26 cellular contexts compared by ENCODE assay signal in the genomic region with DNA sequence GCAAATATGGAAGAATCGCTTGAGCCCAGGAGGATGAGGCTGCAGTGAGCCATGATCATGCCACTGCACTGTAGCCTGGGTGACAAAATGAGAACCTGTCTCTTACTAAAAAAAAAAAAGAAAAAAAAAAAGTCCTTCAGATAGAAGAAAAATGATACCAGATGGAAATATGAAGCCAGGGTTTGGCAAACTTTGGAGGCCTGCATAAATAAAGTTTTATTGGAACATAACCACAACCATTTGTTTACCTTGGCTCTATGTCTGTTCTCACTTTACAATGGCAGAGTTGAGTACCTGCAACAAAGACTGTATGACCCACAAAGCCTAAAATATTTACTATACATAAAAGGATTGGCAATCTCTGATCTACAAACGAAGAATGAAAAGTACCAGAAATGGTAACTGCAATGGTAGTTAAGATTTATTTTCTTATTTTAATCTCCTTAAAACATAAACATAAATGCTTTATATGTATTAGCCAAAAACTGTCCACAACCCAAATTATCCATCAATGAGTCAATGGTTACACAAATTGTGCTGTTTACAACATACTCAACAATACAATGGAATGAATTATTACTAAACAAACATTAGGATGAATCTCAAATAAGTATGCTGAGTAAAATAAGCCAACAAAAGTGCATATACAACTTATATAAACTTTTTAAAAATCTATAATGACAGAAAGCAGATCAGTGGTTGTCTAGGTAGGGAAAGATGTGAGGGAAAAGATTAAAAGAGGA. TPM values are rescaled to one million over a fixed set of nuclear protein-coding genes. Genes with fewer than 3 reads are reported as not detected.
A peak's percentile ranks its signal among the peaks of the same experiment; 100 is the strongest.
DNase-seq lines count a peak whose midpoint lies in the region; ATAC-seq and TF ChIP-seq lines count a peak whose summit lies in the region.
"Had no signal": no experiment of that assay in that cellular context is flagged by ENCODE, and none has a peak within 500 bp of the region (broad histone marks: within the 10 kb centered on the region; RNA-seq: fewer than 3 reads in every experiment).

No MANE protein-coding gene starts in this region.

- H3K27me3 ChIP-seq in CD8-positive, alpha-beta T cell (ENCODE audit: insufficient read depth, low read length) = no peaks in the 10 kb centered on the region
- H3K27me3 ChIP-seq: brain microvascular endothelial cell, hepatocyte, SJSA1 had no signal

- H3K27ac ChIP-seq in CD8-positive, alpha-beta T cell (ENCODE audit: low read depth, low read length) = no peak overlapping the region
- H3K27ac ChIP-seq: brain microvascular endothelial cell, hepatocyte, RWPE1, SJSA1 had no signal

- no peaks in the 10 kb centered on the region for H3K4me1 ChIP-seq in CD8-positive, alpha-beta T cell (ENCODE audit: insufficient read depth, low read length)
- H3K4me1 ChIP-seq: SJSA1 had no signal

- no peak overlapping the region for H3K4me3 Mint-ChIP-seq in CD8-positive, alpha-beta T cell
- H3K4me3 Mint-ChIP-seq: activated CD4-positive, alpha-beta T cell treated with anti-CD3 and anti-CD28 coated beads for 36 hours; activated CD8-positive, alpha-beta T cell treated with anti-CD3 and anti-CD28 coated beads, Interleukin-2, amount 10 ng/mL, durations not matched to agents 7 days and 5 days; activated T-helper 17 cell treated with anti-CD3 and anti-CD28 coated beads, Interleukin-2, amount 50 U/mL, for 72 hours; nephron; stimulated activated memory B cell treated with anti-CD40 and anti-IgM and Interleukin-4, amounts not matched to agents 10 μg/mL and 1 μg/mL and 100 μg/mL, for 72 hours; type B pancreatic cell had no signal

- no peak overlapping the region for H3K4me3 ChIP-seq in CD8-positive, alpha-beta T cell (ENCODE audit: low read depth, low read length)
- H3K4me3 ChIP-seq: hepatocyte, SJSA1 had no signal

- intact Hi-C loops in CD8-positive, alpha-beta T cell (cut with DNase I, micrococcal nuclease) = no loop called here

- CTCF ChIA-PET in CD8-positive, alpha-beta T cell (lab: Charles Lee) = no interaction called here
- CTCF ChIA-PET in HEK293T (lab: Yijun Ruan, JAX) = no interaction called here

- no peak for DNase-seq in CD8-positive, alpha-beta T cell
- DNase-seq in HEK293T (ENCODE audit: extremely low spot score) (no peak), NCI-H2107 treated with DMSO at 0.1 percent for 48 hours (lab: John Stamatoyannopoulos, UW; ENCODE audit: unreplicated experiment) (peak; percentile 71), fibroblast of gingiva (ENCODE audit: low read depth) (peak; percentile 12), NOMO-1 treated with DMSO at 0.1 percent for 48 hours (lab: John Stamatoyannopoulos, UW; ENCODE audit: unreplicated experiment) (no peak), NCI-H1694 (lab: John Stamatoyannopoulos, UW) (no peak)
- DNase-seq in stimulated activated CD4-positive, alpha-beta T cell treated with anti-CD3 and anti-CD28 coated beads, Interleukin-2, amount 100 ng/mL, for 48 hours = no peak
- DNase-seq: activated CD4-positive, alpha-beta T cell treated with anti-CD3 and anti-CD28 coated beads for 36 hours; activated CD8-positive, alpha-beta T cell treated with anti-CD3 and anti-CD28 coated beads, Interleukin-2, amount 10 ng/mL, durations not matched to agents 7 days and 5 days; activated naive CD4-positive, alpha-beta T cell treated with anti-CD3 and anti-CD28 coated beads, Interleukin-2, amount 50 U/mL, for 16 hours; brain microvascular endothelial cell; C1 segment of cervical spinal cord; Calu3; EL; NCI-H1092 treated with DMSO at 0.1 percent for 48 hours; NCI-H187 treated with DMSO at 0.1 percent for 48 hours; NCI-H82; substantia nigra; T-helper 9 cell had no signal

- no peak for ATAC-seq in CD8-positive, alpha-beta T cell
- ATAC-seq: activated CD4-positive, alpha-beta T cell treated with anti-CD3 and anti-CD28 coated beads for 36 hours; activated CD8-positive, alpha-beta T cell treated with anti-CD3 and anti-CD28 coated beads, Interleukin-2, amount 10 ng/mL, durations not matched to agents 7 days and 5 days; activated T-helper 17 cell treated with anti-CD3 and anti-CD28 coated beads, Interleukin-2, amount 50 U/mL, for 72 hours; stimulated activated memory B cell treated with anti-CD40 and anti-IgM and Interleukin-4, amounts not matched to agents 10 μg/mL and 1 μg/mL and 100 μg/mL, for 72 hours had no signal

- H3K9me3 Mint-ChIP-seq in CD8-positive, alpha-beta T cell = no peaks in the 10 kb centered on the region
- H3K9me3 Mint-ChIP-seq: activated T-helper 17 cell treated with anti-CD3 and anti-CD28 coated beads, Interleukin-2, amount 50 U/mL, for 72 hours; stimulated activated memory B cell treated with anti-CD40 and anti-IgM and Interleukin-4, amounts not matched to agents 10 μg/mL and 1 μg/mL and 100 μg/mL, for 72 hours; type B pancreatic cell had no signal

- H3K4me1 Mint-ChIP-seq in CD8-positive, alpha-beta T cell (ENCODE audit: low read depth) = peaks cover 6% of the 10 kb centered on the region
- H3K4me1 Mint-ChIP-seq: nephron had no signal

- peak overlapping the region; percentile 32 for H3K27ac Mint-ChIP-seq in CD8-positive, alpha-beta T cell
- H3K27ac Mint-ChIP-seq: activated CD4-positive, alpha-beta T cell treated with anti-CD3 and anti-CD28 coated beads for 36 hours; activated CD8-positive, alpha-beta T cell treated with anti-CD3 and anti-CD28 coated beads, Interleukin-2, amount 10 ng/mL, durations not matched to agents 7 days and 5 days; activated T-helper 17 cell treated with anti-CD3 and anti-CD28 coated beads, Interleukin-2, amount 50 U/mL, for 72 hours; nephron; stimulated activated memory B cell treated with anti-CD40 and anti-IgM and Interleukin-4, amounts not matched to agents 10 μg/mL and 1 μg/mL and 100 μg/mL, for 72 hours; type B pancreatic cell had no signal

- H3K27me3 Mint-ChIP-seq in CD8-positive, alpha-beta T cell (ENCODE audit: low read depth) = no peaks in the 10 kb centered on the region
- H3K27me3 Mint-ChIP-seq: activated CD4-positive, alpha-beta T cell treated with anti-CD3 and anti-CD28 coated beads for 36 hours; activated T-helper 17 cell treated with anti-CD3 and anti-CD28 coated beads, Interleukin-2, amount 50 U/mL, for 72 hours; stimulated activated memory B cell treated with anti-CD40 and anti-IgM and Interleukin-4, amounts not matched to agents 10 μg/mL and 1 μg/mL and 100 μg/mL, for 72 hours; type B pancreatic cell had no signal

- POLR2A ChIA-PET in CD8-positive, alpha-beta T cell (lab: Charles Lee) = interaction anchor here (0.7 kb wide), 1 partner anchor 712 kb away, joined by 3 read pairs; no protein-coding TSS in a partner anchor
- POLR2A ChIA-PET in HEK293T (lab: Yijun Ruan, JAX) = no interaction called here

- H3K9me3 ChIP-seq in CD8-positive, alpha-beta T cell (ENCODE audit: low read length) = no peaks in the 10 kb centered on the region
- H3K9me3 ChIP-seq: SJSA1 had no signal

- peaks cover 60% of the 10 kb centered on the region for H3K36me3 Mint-ChIP-seq in CD8-positive, alpha-beta T cell

- TF ChIP-seq CTCF in CD8-positive, alpha-beta T cell (IDR thresholded peaks at IDR 0.05) = no peak

- H3K36me3 ChIP-seq in CD8-positive, alpha-beta T cell (ENCODE audit: insufficient read depth, low read length) = no peaks in the 10 kb centered on the region

TF ChIP-seq in HEK293T, 16 proteins besides CTCF, POLR2A, EP300 and RAD21:
- TF ChIP-seq ZNF384 (IDR thresholded peaks at IDR 0.05) (peak; percentile 63; the same call in 1 of the 2 replicates), CTBP1 (IDR thresholded peaks at IDR 0.05; ENCODE audit: borderline replicate concordance) (no peak), BHLHE40 (IDR thresholded peaks at IDR 0.05; ENCODE audit: borderline replicate concordance) (no peak), FOXM1 (IDR thresholded peaks at IDR 0.05; ENCODE audit: borderline replicate concordance) (no peak)
- TF ChIP-seq, protein P1, sequence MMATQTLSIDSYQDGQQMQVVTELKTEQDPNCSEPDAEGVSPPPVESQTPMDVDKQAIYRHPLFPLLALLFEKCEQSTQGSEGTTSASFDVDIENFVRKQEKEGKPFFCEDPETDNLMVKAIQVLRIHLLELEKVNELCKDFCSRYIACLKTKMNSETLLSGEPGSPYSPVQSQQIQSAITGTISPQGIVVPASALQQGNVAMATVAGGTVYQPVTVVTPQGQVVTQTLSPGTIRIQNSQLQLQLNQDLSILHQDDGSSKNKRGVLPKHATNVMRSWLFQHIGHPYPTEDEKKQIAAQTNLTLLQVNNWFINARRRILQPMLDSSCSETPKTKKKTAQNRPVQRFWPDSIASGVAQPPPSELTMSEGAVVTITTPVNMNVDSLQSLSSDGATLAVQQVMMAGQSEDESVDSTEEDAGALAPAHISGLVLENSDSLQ (IDR thresholded peaks at IDR 0.05) = no peak

RNA-seq across cellular contexts. Expression of a gene that starts 41.8 kb away (rescaled TPM):
- total RNA-seq in CD8-positive, alpha-beta T cell = 10 to 100 TPM; 47.4 to 53.9 TPM

RNA-seq across cellular contexts. Expression of a gene that starts 47.0 kb away (rescaled TPM):
- total RNA-seq in CD8-positive, alpha-beta T cell = 100 to 1,000 TPM; 162 to 179 TPM
- total RNA-seq: SJSA1 had no signal

Comparison
In these comparisons a context has a peak if more than half of its experiments do, and no peak if none do; other contexts are left out.
1. DNase-seq: peak in NCI-H2107 treated with DMSO at 0.1 percent for 48 hours (single experiment) and fibroblast of gingiva (single experiment); none in CD8-positive, alpha-beta T cell (0 of 7), HEK293T (single experiment), NOMO-1 treated with DMSO at 0.1 percent for 48 hours (single experiment), stimulated activated CD4-positive, alpha-beta T cell treated with anti-CD3 and anti-CD28 coated beads, Interleukin-2, amount 100 ng/mL, for 48 hours (0 of 2) and NCI-H1694 (single experiment).